8 cellular contexts compared by ENCODE assay signal in the genomic region with DNA sequence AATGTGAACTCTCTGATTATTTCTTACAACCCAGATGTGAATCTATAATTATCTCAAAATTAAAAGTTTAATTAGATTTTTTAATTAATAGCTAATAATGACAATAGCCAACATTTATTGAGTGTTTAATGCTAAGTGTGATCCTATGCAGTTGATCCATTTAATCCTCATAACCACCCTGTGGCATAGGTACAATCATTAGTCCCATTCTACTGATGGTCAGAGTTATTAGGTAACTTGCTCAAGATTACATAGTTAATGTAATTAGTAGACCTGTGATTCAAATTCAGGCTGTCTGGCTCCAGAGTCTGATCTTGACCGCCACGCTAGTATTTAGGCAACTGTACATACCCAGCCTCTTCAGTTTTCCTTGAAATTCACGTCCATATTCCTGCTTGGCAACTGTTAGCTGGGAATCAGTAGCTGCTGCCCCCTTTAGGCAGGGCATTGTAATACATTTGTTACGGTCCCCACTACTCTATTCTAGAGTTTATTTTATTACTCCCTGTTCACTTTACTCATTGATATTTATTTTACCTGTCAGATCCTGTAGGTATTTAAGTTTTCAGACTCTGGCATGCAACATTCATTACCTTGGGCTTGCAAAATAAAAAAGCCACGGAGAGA. TPM values are rescaled to one million over a fixed set of nuclear protein-coding genes. Genes with fewer than 3 reads are reported as not detected.
DNase-seq lines count a peak whose midpoint lies in the region; ATAC-seq and TF ChIP-seq lines count a peak whose summit lies in the region.

No MANE protein-coding gene starts in this region.

- POLR2A ChIA-PET in BJ (lab: Charles Lee), result no interaction called here

- ATAC-seq in GM19438 (IDR thresholded peaks at IDR 0.05; ENCODE audit: low read depth, unreplicated experiment) (peak; percentile 64), GM21390 (IDR thresholded peaks at IDR 0.05; ENCODE audit: unreplicated experiment) (no peak), GM18870 (IDR thresholded peaks at IDR 0.05; ENCODE audit: unreplicated experiment) (no peak), GM18858 (IDR thresholded peaks at IDR 0.05; ENCODE audit: unreplicated experiment) (no peak)

- CTCF ChIA-PET in BJ (lab: Yijun Ruan, JAX), result interaction anchor here (0.6 to 1.7 kb wide), 5 partner anchors 9 to 22 kb away, joined by 3 to 6 read pairs (median 3); no protein-coding TSS in a partner anchor

- DNase-seq in BJ (ENCODE audit: low read depth) (no peak), SJCRH30 (peak; percentile 18 to 63), iPS-NIHi7 (ENCODE audit: extremely low spot score) (peak; percentile 63), dorsolateral prefrontal cortex (no peak)

- H3K9me3 ChIP-seq in SJCRH30 (replicated peaks), result no peaks in the 10 kb centered on the region

- 0 out of 2 replicates have a peak, but pooled peaks cover 2% of the 10 kb centered on the region for H3K27me3 ChIP-seq in BJ (ENCODE audit: control insufficient read depth, insufficient read depth, low read length)
- no peaks in the 10 kb centered on the region for H3K27me3 ChIP-seq in SJCRH30
- H3K27me3 ChIP-seq in dorsolateral prefrontal cortex, result no peaks in the 10 kb centered on the region

- no peaks in the 10 kb centered on the region for H3K4me1 ChIP-seq in SJCRH30

- H3K36me3 ChIP-seq in BJ (ENCODE audit: control insufficient read depth, insufficient read depth, low read length) (no peaks in the 10 kb centered on the region), SJCRH30 (no peaks in the 10 kb centered on the region)

- TF ChIP-seq CTCF in BJ (IDR thresholded peaks at IDR 0.05; ENCODE audit: insufficient read depth, low read depth, low read length) (peak; percentile 62), dorsolateral prefrontal cortex (IDR thresholded peaks at IDR 0.05 in 54 of 56, conservative IDR thresholded peaks at IDR 0.05 in 2 of 56; ENCODE audit: low read depth in 1 of 56, partially characterized antibody in 56 of 56) (peak in 27 of 56 donors; percentile 7 to 42 (median 19))

- H3K27ac ChIP-seq in SJCRH30 (no peak overlapping the region), dorsolateral prefrontal cortex (no peak overlapping the region)

- H3K4me3 ChIP-seq in BJ (ENCODE audit: low read depth, low read length), result no peak overlapping the region
- no peak overlapping the region for H3K4me3 ChIP-seq in SJCRH30
- no peak overlapping the region for H3K4me3 ChIP-seq in dorsolateral prefrontal cortex

- intact Hi-C loops in dorsolateral prefrontal cortex (cut with DNase I), result no loop called here

RNA-seq across cellular contexts. Expression of a gene that starts 20.6 kb away (rescaled TPM):
- polyA plus RNA-seq in BJ (2011; rRNA removed), result 0.20 and 0.28 TPM in 2 replicates
- 0.15 and 0.33 TPM in 2 replicates for polyA minus RNA-seq in BJ (2011; rRNA and poly(A)+ RNA removed)
- total RNA-seq in SJCRH30 (2014; rRNA removed; shearing (Covaris generic)), result 8.4 and 11.0 TPM in 2 replicates
- 1 to 10 TPM in 114 of 120 experiments, under 1 TPM in 6; 0.67 to 4.8 (median 2.3) TPM for total RNA-seq in dorsolateral prefrontal cortex

RNA-seq across cellular contexts. Expression of a gene that starts 51.1 kb away (rescaled TPM):
- 25.5 and 40.5 TPM in 2 replicates for polyA plus RNA-seq in BJ (2011; rRNA removed)
- polyA minus RNA-seq in BJ (2011; rRNA and poly(A)+ RNA removed), result 24.3 and 27.5 TPM in 2 replicates
- total RNA-seq in SJCRH30 (2014; rRNA removed; shearing (Covaris generic)), result 141 and 145 TPM in 2 replicates
- 100 to 1,000 TPM in 3 of 120 experiments, 10 to 100 TPM in 117; 34.7 to 126 (median 68.5) TPM for total RNA-seq in dorsolateral prefrontal cortex

Comparison
In these comparisons a context has a peak if more than half of its experiments do, and no peak if none do; other contexts are left out.
1. DNase-seq: peak in SJCRH30 (2 of 2) and iPS-NIHi7 (single experiment); none in BJ (single experiment) and dorsolateral prefrontal cortex (0 of 10).